ENCODE assay signal across 2 cellular contexts in the genomic region with DNA sequence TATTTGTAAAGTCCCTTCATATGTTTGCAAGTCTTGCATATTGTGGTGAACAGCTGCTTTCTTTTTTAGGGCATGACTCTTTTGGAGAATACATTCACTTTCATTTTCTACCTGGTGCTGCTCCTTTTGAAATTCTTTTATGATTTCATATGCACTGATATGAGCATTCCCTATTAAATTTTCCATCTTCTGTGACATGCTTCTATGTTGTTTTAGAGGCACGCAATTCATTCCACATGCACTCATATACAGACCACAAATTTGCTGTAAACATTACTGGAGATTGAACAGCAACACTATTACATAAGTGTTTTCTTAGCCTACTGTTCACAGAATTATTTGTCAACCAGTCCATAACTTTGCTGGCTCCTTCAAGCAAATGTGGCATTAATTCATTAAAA.
TF ChIP-seq lines count a peak whose summit lies in the region.

No MANE protein-coding gene starts in this region.

TF ChIP-seq in liver, 16 proteins besides CTCF, POLR2A, EP300 and RAD21 (continued from another document):
- TF ChIP-seq, protein P1, sequence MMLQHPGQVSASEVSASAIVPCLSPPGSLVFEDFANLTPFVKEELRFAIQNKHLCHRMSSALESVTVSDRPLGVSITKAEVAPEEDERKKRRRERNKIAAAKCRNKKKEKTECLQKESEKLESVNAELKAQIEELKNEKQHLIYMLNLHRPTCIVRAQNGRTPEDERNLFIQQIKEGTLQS (IDR thresholded peaks at IDR 0.05), result no peak

TF ChIP-seq in HepG2, 621 proteins besides CTCF, POLR2A, EP300 and RAD21 (continued from another document):
- TF ChIP-seq, protein P2, sequence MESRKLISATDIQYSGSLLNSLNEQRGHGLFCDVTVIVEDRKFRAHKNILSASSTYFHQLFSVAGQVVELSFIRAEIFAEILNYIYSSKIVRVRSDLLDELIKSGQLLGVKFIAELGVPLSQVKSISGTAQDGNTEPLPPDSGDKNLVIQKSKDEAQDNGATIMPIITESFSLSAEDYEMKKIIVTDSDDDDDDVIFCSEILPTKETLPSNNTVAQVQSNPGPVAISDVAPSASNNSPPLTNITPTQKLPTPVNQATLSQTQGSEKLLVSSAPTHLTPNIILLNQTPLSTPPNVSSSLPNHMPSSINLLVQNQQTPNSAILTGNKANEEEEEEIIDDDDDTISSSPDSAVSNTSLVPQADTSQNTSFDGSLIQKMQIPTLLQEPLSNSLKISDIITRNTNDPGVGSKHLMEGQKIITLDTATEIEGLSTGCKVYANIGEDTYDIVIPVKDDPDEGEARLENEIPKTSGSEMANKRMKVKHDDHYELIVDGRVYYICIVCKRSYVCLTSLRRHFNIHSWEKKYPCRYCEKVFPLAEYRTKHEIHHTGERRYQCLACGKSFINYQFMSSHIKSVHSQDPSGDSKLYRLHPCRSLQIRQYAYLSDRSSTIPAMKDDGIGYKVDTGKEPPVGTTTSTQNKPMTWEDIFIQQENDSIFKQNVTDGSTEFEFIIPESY (CRISPR knock-in tag; IDR thresholded peaks at IDR 0.05), result no peak
- TF ChIP-seq, protein P3, sequence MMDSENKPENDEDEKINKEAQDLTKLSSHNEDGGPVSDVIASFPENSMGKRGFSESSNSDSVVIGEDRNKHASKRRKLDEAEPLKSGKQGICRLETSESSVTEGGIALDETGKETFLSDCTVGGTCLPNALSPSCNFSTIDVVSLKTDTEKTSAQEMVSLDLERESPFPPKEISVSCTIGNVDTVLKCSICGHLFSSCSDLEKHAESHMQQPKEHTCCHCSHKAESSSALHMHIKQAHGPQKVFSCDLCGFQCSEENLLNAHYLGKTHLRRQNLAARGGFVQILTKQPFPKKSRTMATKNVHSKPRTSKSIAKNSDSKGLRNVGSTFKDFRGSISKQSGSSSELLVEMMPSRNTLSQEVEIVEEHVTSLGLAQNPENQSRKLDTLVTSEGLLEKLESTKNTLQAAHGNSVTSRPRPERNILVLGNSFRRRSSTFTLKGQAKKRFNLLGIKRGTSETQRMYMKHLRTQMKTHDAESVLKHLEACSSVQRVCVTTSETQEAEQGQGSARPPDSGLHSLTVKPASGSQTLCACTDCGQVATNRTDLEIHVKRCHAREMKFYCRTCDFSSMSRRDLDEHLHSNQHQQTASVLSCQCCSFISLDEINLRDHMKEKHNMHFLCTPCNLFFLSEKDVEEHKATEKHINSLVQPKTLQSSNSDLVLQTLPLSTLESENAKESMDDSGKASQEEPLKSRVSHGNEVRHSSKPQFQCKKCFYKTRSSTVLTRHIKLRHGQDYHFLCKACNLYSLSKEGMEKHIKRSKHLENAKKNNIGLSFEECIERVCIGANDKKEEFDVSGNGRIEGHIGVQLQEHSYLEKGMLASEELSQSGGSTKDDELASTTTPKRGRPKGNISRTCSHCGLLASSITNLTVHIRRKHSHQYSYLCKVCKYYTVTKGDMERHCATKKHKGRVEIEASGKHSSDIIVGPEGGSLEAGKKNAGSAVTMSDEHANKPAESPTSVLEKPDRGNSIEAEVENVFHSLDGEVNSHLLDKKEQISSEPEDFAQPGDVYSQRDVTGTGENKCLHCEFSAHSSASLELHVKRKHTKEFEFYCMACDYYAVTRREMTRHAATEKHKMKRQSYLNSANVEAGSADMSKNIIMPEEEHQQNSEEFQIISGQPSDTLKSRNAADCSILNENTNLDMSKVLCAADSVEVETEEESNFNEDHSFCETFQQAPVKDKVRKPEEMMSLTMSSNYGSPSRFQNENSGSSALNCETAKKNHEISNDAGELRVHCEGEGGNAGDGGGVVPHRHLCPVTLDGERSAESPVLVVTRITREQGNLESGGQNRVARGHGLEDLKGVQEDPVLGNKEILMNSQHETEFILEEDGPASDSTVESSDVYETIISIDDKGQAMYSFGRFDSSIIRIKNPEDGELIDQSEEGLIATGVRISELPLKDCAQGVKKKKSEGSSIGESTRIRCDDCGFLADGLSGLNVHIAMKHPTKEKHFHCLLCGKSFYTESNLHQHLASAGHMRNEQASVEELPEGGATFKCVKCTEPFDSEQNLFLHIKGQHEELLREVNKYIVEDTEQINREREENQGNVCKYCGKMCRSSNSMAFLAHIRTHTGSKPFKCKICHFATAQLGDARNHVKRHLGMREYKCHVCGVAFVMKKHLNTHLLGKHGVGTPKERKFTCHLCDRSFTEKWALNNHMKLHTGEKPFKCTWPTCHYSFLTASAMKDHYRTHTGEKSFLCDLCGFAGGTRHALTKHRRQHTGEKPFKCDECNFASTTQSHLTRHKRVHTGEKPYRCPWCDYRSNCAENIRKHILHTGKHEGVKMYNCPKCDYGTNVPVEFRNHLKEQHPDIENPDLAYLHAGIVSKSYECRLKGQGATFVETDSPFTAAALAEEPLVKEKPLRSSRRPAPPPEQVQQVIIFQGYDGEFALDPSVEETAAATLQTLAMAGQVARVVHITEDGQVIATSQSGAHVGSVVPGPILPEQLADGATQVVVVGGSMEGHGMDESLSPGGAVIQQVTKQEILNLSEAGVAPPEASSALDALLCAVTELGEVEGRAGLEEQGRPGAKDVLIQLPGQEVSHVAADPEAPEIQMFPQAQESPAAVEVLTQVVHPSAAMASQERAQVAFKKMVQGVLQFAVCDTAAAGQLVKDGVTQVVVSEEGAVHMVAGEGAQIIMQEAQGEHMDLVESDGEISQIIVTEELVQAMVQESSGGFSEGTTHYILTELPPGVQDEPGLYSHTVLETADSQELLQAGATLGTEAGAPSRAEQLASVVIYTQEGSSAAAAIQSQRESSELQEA (CRISPR knock-in tag; IDR thresholded peaks at IDR 0.05; ENCODE audit: not compliant biosample characterization), result no peak
- TF ChIP-seq, protein P4, sequence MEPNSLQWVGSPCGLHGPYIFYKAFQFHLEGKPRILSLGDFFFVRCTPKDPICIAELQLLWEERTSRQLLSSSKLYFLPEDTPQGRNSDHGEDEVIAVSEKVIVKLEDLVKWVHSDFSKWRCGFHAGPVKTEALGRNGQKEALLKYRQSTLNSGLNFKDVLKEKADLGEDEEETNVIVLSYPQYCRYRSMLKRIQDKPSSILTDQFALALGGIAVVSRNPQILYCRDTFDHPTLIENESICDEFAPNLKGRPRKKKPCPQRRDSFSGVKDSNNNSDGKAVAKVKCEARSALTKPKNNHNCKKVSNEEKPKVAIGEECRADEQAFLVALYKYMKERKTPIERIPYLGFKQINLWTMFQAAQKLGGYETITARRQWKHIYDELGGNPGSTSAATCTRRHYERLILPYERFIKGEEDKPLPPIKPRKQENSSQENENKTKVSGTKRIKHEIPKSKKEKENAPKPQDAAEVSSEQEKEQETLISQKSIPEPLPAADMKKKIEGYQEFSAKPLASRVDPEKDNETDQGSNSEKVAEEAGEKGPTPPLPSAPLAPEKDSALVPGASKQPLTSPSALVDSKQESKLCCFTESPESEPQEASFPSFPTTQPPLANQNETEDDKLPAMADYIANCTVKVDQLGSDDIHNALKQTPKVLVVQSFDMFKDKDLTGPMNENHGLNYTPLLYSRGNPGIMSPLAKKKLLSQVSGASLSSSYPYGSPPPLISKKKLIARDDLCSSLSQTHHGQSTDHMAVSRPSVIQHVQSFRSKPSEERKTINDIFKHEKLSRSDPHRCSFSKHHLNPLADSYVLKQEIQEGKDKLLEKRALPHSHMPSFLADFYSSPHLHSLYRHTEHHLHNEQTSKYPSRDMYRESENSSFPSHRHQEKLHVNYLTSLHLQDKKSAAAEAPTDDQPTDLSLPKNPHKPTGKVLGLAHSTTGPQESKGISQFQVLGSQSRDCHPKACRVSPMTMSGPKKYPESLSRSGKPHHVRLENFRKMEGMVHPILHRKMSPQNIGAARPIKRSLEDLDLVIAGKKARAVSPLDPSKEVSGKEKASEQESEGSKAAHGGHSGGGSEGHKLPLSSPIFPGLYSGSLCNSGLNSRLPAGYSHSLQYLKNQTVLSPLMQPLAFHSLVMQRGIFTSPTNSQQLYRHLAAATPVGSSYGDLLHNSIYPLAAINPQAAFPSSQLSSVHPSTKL (CRISPR knock-in tag; IDR thresholded peaks at IDR 0.05), result no peak
- TF ChIP-seq HMG20A (CRISPR knock-in tag; IDR thresholded peaks at IDR 0.05; ENCODE audit: borderline replicate concordance) (no peak), CC2D1A (CRISPR knock-in tag; IDR thresholded peaks at IDR 0.05) (no peak), HNRNPH1 (optimal IDR thresholded peaks at IDR 0.05; ENCODE audit: low read depth, low read length) (no peak), GPN1 (CRISPR knock-in tag; IDR thresholded peaks at IDR 0.05; ENCODE audit: borderline replicate concordance) (no peak), MTF2 (CRISPR knock-in tag; IDR thresholded peaks at IDR 0.05; ENCODE audit: borderline replicate concordance) (no peak), ZNF670 (CRISPR knock-in tag; IDR thresholded peaks at IDR 0.05; ENCODE audit: borderline replicate concordance) (no peak), RBM39 (IDR thresholded peaks at IDR 0.05; ENCODE audit: low read depth, low read length, poor library complexity, severe bottlenecking) (no peak), MIER3 (CRISPR knock-in tag; IDR thresholded peaks at IDR 0.05; ENCODE audit: borderline replicate concordance) (no peak)
- TF ChIP-seq, protein P5, sequence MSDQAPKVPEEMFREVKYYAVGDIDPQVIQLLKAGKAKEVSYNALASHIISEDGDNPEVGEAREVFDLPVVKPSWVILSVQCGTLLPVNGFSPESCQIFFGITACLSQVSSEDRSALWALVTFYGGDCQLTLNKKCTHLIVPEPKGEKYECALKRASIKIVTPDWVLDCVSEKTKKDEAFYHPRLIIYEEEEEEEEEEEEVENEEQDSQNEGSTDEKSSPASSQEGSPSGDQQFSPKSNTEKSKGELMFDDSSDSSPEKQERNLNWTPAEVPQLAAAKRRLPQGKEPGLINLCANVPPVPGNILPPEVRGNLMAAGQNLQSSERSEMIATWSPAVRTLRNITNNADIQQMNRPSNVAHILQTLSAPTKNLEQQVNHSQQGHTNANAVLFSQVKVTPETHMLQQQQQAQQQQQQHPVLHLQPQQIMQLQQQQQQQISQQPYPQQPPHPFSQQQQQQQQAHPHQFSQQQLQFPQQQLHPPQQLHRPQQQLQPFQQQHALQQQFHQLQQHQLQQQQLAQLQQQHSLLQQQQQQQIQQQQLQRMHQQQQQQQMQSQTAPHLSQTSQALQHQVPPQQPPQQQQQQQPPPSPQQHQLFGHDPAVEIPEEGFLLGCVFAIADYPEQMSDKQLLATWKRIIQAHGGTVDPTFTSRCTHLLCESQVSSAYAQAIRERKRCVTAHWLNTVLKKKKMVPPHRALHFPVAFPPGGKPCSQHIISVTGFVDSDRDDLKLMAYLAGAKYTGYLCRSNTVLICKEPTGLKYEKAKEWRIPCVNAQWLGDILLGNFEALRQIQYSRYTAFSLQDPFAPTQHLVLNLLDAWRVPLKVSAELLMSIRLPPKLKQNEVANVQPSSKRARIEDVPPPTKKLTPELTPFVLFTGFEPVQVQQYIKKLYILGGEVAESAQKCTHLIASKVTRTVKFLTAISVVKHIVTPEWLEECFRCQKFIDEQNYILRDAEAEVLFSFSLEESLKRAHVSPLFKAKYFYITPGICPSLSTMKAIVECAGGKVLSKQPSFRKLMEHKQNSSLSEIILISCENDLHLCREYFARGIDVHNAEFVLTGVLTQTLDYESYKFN (CRISPR knock-in tag; conservative IDR thresholded peaks at IDR 0.05), result no peak
